ENCODE assay signal across 8 cellular contexts in the genomic region with DNA sequence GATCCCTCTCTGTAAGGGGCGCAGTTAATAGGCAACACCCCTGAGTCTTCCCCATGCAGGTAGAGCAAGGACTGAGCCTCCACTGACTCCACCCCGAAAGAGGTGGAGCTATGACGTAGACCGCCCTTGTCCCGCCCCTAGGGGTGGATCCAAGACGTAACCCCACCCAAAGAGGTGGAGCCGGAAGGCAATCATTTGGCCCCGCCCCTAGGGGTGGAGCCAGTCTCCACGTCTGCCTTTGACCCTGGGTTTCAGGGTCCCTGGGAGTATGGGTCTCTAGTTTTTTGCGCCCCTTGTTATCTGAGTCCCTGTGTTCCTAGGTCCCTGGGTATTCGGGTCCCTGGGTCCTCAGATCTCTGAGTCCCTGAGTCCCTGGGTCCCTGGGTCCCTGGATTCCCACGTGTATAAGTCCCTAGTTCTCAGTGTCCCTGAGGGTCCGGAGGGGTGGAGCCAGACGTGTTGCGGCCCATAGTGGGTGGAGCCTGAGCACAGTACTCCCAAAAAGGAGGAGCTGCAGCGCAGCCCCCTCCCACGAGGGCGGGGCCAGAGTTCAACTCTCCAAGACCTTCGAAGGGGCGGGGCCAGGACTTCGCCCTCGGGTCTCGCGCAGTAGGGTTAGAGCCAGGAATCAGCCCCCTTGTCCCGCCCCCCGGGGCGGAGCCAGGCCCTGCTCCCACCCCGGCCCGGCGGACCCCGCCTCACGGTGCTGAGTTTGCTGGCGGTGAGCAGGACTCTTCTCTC. TPM values are rescaled to one million over a fixed set of nuclear protein-coding genes. Genes with fewer than 3 reads are reported as not detected.
DNase-seq lines count a peak whose midpoint lies in the region; ATAC-seq and TF ChIP-seq lines count a peak whose summit lies in the region.

No MANE protein-coding gene starts in this region.

- H3K4me3 ChIP-seq in BJ (ENCODE audit: low read depth, low read length): peak overlapping the region; percentile 14; the same call in 1 of the 2 replicates
- no peak overlapping the region for H3K4me3 ChIP-seq in Karpas-422 (ENCODE audit: low read length)
- H3K4me3 ChIP-seq in dorsolateral prefrontal cortex: peak overlapping the region; percentile 3 to 69 (median 43)
- peak overlapping the region in 1 of 3 donors; percentile 30 for H3K4me3 ChIP-seq in liver (ENCODE audit: low read depth in 1 of 3, low read length in 3 of 3)

- H3K36me3 Mint-ChIP-seq in activated CD4-positive, alpha-beta T cell treated with anti-CD3 and anti-CD28 coated beads, Interleukin-2, amount 10 ng/mL, durations not matched to agents 24 days and 14 days (ENCODE audit: low read depth): peaks cover 23% of the 10 kb centered on the region

- no peak for TF ChIP-seq RAD21 in liver (IDR thresholded peaks at IDR 0.05)

- TF ChIP-seq CTCF in BJ (IDR thresholded peaks at IDR 0.05; ENCODE audit: insufficient read depth, low read depth, low read length) (no peak), dorsolateral prefrontal cortex (IDR thresholded peaks at IDR 0.05 in 54 of 56, conservative IDR thresholded peaks at IDR 0.05 in 2 of 56; ENCODE audit: low read depth in 1 of 56, partially characterized antibody in 56 of 56) (peak in 4 of 56 donors; percentile 3 to 11 (median 8)), liver (IDR thresholded peaks at IDR 0.05; ENCODE audit: low read depth, low read length, missing input control) (peak; percentile 3)

- no peaks in the 10 kb centered on the region for H3K9me2 ChIP-seq in Karpas-422 (replicated peaks; ENCODE audit: insufficient read depth, low read length)

- peaks cover 1% of the 10 kb centered on the region for H3K27me3 ChIP-seq in BJ (ENCODE audit: control insufficient read depth, insufficient read depth, low read length)
- no peaks in the 10 kb centered on the region for H3K27me3 ChIP-seq in Karpas-422 (ENCODE audit: low read length)
- H3K27me3 ChIP-seq in dorsolateral prefrontal cortex: peaks cover 0 to 25% (median 3%) of the 10 kb centered on the region in 45 donors
- no peaks in the 10 kb centered on the region for H3K27me3 ChIP-seq in liver (ENCODE audit: control insufficient read depth in 4 of 4, insufficient read depth in 4 of 4, low read length in 3 of 4)

- intact Hi-C loops in activated CD4-positive, alpha-beta T cell treated with anti-CD3 and anti-CD28 coated beads, Interleukin-2, amount 10 ng/mL, durations not matched to agents 24 days and 14 days (cut with micrococcal nuclease): no loop called here
- intact Hi-C loops in dorsolateral prefrontal cortex (cut with DNase I): no loop called here

- DNase-seq in BJ (ENCODE audit: low read depth): no peak
- DNase-seq in Karpas-422: peak; percentile 93
- DNase-seq in activated CD4-positive, alpha-beta T cell treated with anti-CD3 and anti-CD28 coated beads, Interleukin-2, amount 10 ng/mL, durations not matched to agents 24 days and 14 days: peak; percentile 91
- DNase-seq in dorsolateral prefrontal cortex: peak; percentile 47 to 80 (median 68)
- peak in 2 of 3 experiments; percentile 41 to 62 for DNase-seq in stimulated activated CD4-positive, alpha-beta T cell treated with anti-CD3 and anti-CD28 coated beads, TNF-alpha, amount 100 ng/mL, for 24 hours (ENCODE audit: low read depth in 3 of 3)
- DNase-seq in NCI-H2029 (lab: John Stamatoyannopoulos, UW): no peak

- POLR2A ChIA-PET in BJ (lab: Charles Lee): no interaction called here

- H3K4me1 Mint-ChIP-seq in activated CD4-positive, alpha-beta T cell treated with anti-CD3 and anti-CD28 coated beads, Interleukin-2, amount 10 ng/mL, durations not matched to agents 24 days and 14 days: peaks cover 13% of the 10 kb centered on the region

- H3K27ac Mint-ChIP-seq in activated CD4-positive, alpha-beta T cell treated with anti-CD3 and anti-CD28 coated beads, Interleukin-2, amount 10 ng/mL, durations not matched to agents 24 days and 14 days: no peak overlapping the region

- H2AFZ ChIP-seq in Karpas-422 (ENCODE audit: low read length): no peak overlapping the region

- no peaks in the 10 kb centered on the region for H3K27me3 Mint-ChIP-seq in activated CD4-positive, alpha-beta T cell treated with anti-CD3 and anti-CD28 coated beads, Interleukin-2, amount 10 ng/mL, durations not matched to agents 24 days and 14 days

- H3K9me3 ChIP-seq in Karpas-422 (ENCODE audit: low read length) (no peaks in the 10 kb centered on the region), liver (ENCODE audit: control insufficient read depth in 4 of 4, low read length in 3 of 4) (no peaks in the 10 kb centered on the region)

- CTCF ChIA-PET in BJ (lab: Yijun Ruan, JAX): interaction anchor here (0.8 to 1.0 kb wide), 2 partner anchors 17 to 46 kb away, joined by 3 read pairs; partner anchors contain the start of gene SLC25A23

- H3K4me3 Mint-ChIP-seq in activated CD4-positive, alpha-beta T cell treated with anti-CD3 and anti-CD28 coated beads, Interleukin-2, amount 10 ng/mL, durations not matched to agents 24 days and 14 days: no peak overlapping the region

- H3K36me3 ChIP-seq in BJ (ENCODE audit: control insufficient read depth, insufficient read depth, low read length) (no peaks in the 10 kb centered on the region), Karpas-422 (ENCODE audit: insufficient read depth, low read length) (peaks cover 14% of the 10 kb centered on the region), liver (ENCODE audit: control insufficient read depth in 4 of 4, insufficient read depth in 3 of 4, low read depth in 1 of 4, low read length in 3 of 4) (no peaks in the 10 kb centered on the region)

- H3K9ac ChIP-seq in Karpas-422 (ENCODE audit: low read length) (no peak overlapping the region), liver (ENCODE audit: low read depth in 1 of 2, low read length in 2 of 2) (no peak overlapping the region)

- H3K4me2 ChIP-seq in Karpas-422 (ENCODE audit: low read depth, low read length, poor library complexity, severe bottlenecking): no peak overlapping the region

- H3K79me2 ChIP-seq in Karpas-422 (ENCODE audit: low read length): peaks cover 18% of the 10 kb centered on the region

- no peak for ATAC-seq in GM18873 (IDR thresholded peaks at IDR 0.05; ENCODE audit: low FRiP score, unreplicated experiment)

- H3K4me1 ChIP-seq in Karpas-422 (ENCODE audit: low read length): peaks cover 11% of the 10 kb centered on the region
- peaks cover 0 to 17% (median 3%) of the 10 kb centered on the region in 4 donors for H3K4me1 ChIP-seq in liver (ENCODE audit: control insufficient read depth in 4 of 4, insufficient read depth in 4 of 4, low read length in 3 of 4)

- no peaks in the 10 kb centered on the region for H3K9me3 Mint-ChIP-seq in activated CD4-positive, alpha-beta T cell treated with anti-CD3 and anti-CD28 coated beads, Interleukin-2, amount 10 ng/mL, durations not matched to agents 24 days and 14 days

- WGBS in liver: 15% methylated on average over 33 of the region's 33 CpGs

- H3K27ac ChIP-seq in Karpas-422 (ENCODE audit: low read length) (no peak overlapping the region), dorsolateral prefrontal cortex (peak overlapping the region in 1 of 59 donors; percentile 31), liver (ENCODE audit: low read depth in 1 of 2, low read length in 2 of 2) (peak overlapping the region in 1 of 2 donors; percentile 27)

- no peaks in the 10 kb centered on the region for H4K20me1 ChIP-seq in Karpas-422 (ENCODE audit: insufficient read depth, low read depth, low read length)

RNA-seq across cellular contexts. Expression of gene DENND1C, which starts 5.3 kb away (rescaled TPM):
- polyA plus RNA-seq in BJ (2011; rRNA removed) (0.07 TPM in 1 of 2 replicates, not detected in the other), liver (1 to 10 TPM in 1 of 2 donors, under 1 TPM in 1; 0.99 to 1.5 TPM)
- not detected in 2 replicates for polyA minus RNA-seq in BJ (2011; rRNA and poly(A)+ RNA removed)
- 19.2 and 32.0 TPM in 2 replicates for total RNA-seq in Karpas-422 (2014; rRNA removed; shearing (Covaris generic); ENCODE audit: low replicate concordance)
- total RNA-seq in activated CD4-positive, alpha-beta T cell treated with anti-CD3 and anti-CD28 coated beads, Interleukin-2, amount 10 ng/mL, durations not matched to agents 24 days and 14 days: 63.7 and 67.6 TPM in 2 replicates
- total RNA-seq in dorsolateral prefrontal cortex (1 to 10 TPM in 117 of 120 experiments, under 1 TPM in 3; 0.65 to 5.4 (median 2.4) TPM), liver (1 to 10 TPM; 1.1 to 1.4 TPM)

RNA-seq across cellular contexts. Expression of gene CRB3, which starts 12.3 kb away (rescaled TPM):
- not detected in 2 replicates for polyA plus RNA-seq in BJ (2011; rRNA removed)
- polyA minus RNA-seq in BJ (2011; rRNA and poly(A)+ RNA removed): not detected in 2 replicates
- 0.34 TPM in 1 of 2 replicates, not detected in the other for total RNA-seq in Karpas-422 (2014; rRNA removed; shearing (Covaris generic); ENCODE audit: low replicate concordance)
- total RNA-seq in activated CD4-positive, alpha-beta T cell treated with anti-CD3 and anti-CD28 coated beads, Interleukin-2, amount 10 ng/mL, durations not matched to agents 24 days and 14 days: 0.26 and 0.33 TPM in 2 replicates
- total RNA-seq in dorsolateral prefrontal cortex: 1 to 10 TPM in 23 of 120 experiments, under 1 TPM in 49, not detected in 48; 0.36 to 2.8 (median 0.83) TPM
- total RNA-seq in liver: 10 to 100 TPM; 23.5 to 34.3 TPM
- 10 to 100 TPM; 19.2 to 38.7 TPM for polyA plus RNA-seq in liver

RNA-seq across cellular contexts. Expression of gene SLC25A23, which starts 16.7 kb away (rescaled TPM):
- 6.3 and 7.4 TPM in 2 replicates for polyA plus RNA-seq in BJ (2011; rRNA removed)
- polyA minus RNA-seq in BJ (2011; rRNA and poly(A)+ RNA removed): 7.6 and 16.6 TPM in 2 replicates
- total RNA-seq in Karpas-422 (2014; rRNA removed; shearing (Covaris generic); ENCODE audit: low replicate concordance): 32.1 and 44.7 TPM in 2 replicates
- total RNA-seq in activated CD4-positive, alpha-beta T cell treated with anti-CD3 and anti-CD28 coated beads, Interleukin-2, amount 10 ng/mL, durations not matched to agents 24 days and 14 days: 21.0 and 22.0 TPM in 2 replicates
- total RNA-seq in dorsolateral prefrontal cortex: 100 to 1,000 TPM; 113 to 321 (median 206) TPM
- 10 to 100 TPM; 25.3 to 34.6 TPM for total RNA-seq in liver
- polyA plus RNA-seq in liver: 10 to 100 TPM in 1 of 2 donors, 1 to 10 TPM in 1; 9.3 to 20.0 TPM

RNA-seq across cellular contexts. Expression of gene TUBB4A, which starts 25.8 kb away (rescaled TPM):
- polyA plus RNA-seq in BJ (2011; rRNA removed) (not detected in 2 replicates), liver (1 to 10 TPM in 1 of 2 donors, under 1 TPM in 1; 0.28 to 1.9 TPM)
- not detected in 2 replicates for polyA minus RNA-seq in BJ (2011; rRNA and poly(A)+ RNA removed)
- total RNA-seq in Karpas-422 (2014; rRNA removed; shearing (Covaris generic); ENCODE audit: low replicate concordance): 0.45 and 0.83 TPM in 2 replicates
- total RNA-seq in activated CD4-positive, alpha-beta T cell treated with anti-CD3 and anti-CD28 coated beads, Interleukin-2, amount 10 ng/mL, durations not matched to agents 24 days and 14 days: 2.8 and 3.3 TPM in 2 replicates
- total RNA-seq in dorsolateral prefrontal cortex (1,000 to 10,000 TPM in 16 of 120 experiments, 100 to 1,000 TPM in 104; 306 to 1,743 (median 779) TPM), liver (1 to 10 TPM in 1 of 2 donors, under 1 TPM in 1; 0.25 to 1.6 TPM)

RNA-seq across cellular contexts. Expression of gene SLC25A41, which starts 42.8 kb away (rescaled TPM):
- polyA plus RNA-seq in BJ (2011; rRNA removed) (0.05 TPM in 1 of 2 replicates, not detected in the other), liver (under 1 TPM in 1 of 2 donors, not detected in 1; 0.16 TPM)
- polyA minus RNA-seq in BJ (2011; rRNA and poly(A)+ RNA removed): not detected in 2 replicates
- 1.4 TPM in 1 of 2 replicates, not detected in the other for total RNA-seq in Karpas-422 (2014; rRNA removed; shearing (Covaris generic); ENCODE audit: low replicate concordance)
- total RNA-seq in activated CD4-positive, alpha-beta T cell treated with anti-CD3 and anti-CD28 coated beads, Interleukin-2, amount 10 ng/mL, durations not matched to agents 24 days and 14 days: 0.19 and 0.24 TPM in 2 replicates
- total RNA-seq in dorsolateral prefrontal cortex (10 to 100 TPM in 1 of 120 experiments, 1 to 10 TPM in 119; 1.1 to 11.0 (median 4.3) TPM), liver (under 1 TPM in 1 of 2 donors, not detected in 1; 0.14 TPM)

Comparison
In these comparisons a context has a peak if more than half of its experiments do, and no peak if none do; other contexts are left out.
1. DNase-seq: peak in Karpas-422 (single experiment), activated CD4-positive, alpha-beta T cell treated with anti-CD3 and anti-CD28 coated beads, Interleukin-2, amount 10 ng/mL, durations not matched to agents 24 days and 14 days (single experiment), dorsolateral prefrontal cortex (10 of 10) and stimulated activated CD4-positive, alpha-beta T cell treated with anti-CD3 and anti-CD28 coated beads, TNF-alpha, amount 100 ng/mL, for 24 hours (2 of 3); none in BJ (single experiment) and NCI-H2029 (single experiment).
2. RNA of gene CRB3, which starts 12.3 kb away (total RNA-seq): 23.5 to 34.3 TPM in liver; 0.36 to 2.8 TPM in dorsolateral prefrontal cortex, 0.34 TPM in Karpas-422 and 0.26 to 0.33 TPM in activated CD4-positive, alpha-beta T cell treated with anti-CD3 and anti-CD28 coated beads, Interleukin-2, amount 10 ng/mL, durations not matched to agents 24 days and 14 days; every median in the first group is over 4 times any median in the second.